Comparison of ENCODE assay signal across 17 cellular contexts in the genomic region with DNA sequence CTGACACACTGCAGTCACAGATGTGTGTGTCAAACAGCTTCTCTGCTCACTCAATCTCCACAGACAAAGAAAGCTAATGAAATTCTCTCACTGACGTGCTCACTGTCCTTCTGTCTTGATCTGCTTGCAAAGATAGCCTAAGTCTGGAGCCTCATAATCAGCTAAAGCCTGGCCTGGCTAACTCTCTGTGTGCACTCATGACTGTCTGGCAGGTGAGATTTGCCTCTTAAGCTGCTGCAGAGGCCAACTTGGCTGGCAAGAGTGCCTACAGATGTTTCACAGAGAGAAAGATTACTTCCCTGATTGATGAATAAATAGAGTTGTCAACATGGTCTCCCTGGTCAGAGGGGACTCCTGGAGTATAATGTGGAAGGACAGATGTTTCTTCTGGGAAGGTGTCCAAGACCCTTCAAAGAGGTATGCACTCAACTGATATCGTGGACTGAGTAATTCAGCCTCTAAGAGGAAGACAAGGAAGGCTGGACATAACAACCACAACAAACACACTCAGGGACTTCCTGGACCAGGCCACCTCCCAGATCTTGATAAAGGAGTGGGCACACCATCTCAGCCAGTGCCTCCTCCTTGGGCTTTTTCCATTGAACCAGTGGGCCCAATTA.
DNase-seq lines count a peak whose midpoint lies in the region; ATAC-seq, FAIRE-seq and TF ChIP-seq lines count a peak whose summit lies in the region.
"Had no signal": no experiment of that assay in that cellular context is flagged by ENCODE, and none has a peak within 500 bp of the region (broad histone marks: within the 10 kb centered on the region; RNA-seq: fewer than 3 reads in every experiment).

No MANE protein-coding gene starts in this region.

- no peak overlapping the region for H3K4me3 ChIP-seq in cardiac fibroblast (replicated peaks in 1 of 2; ENCODE audit: low read depth in 2 of 2, low read length in 2 of 2)
- no peak overlapping the region for H3K4me3 ChIP-seq in pancreas
- H3K4me3 ChIP-seq: colonic mucosa, HAP-1 had no signal

- no peaks in the 10 kb centered on the region for H3K36me3 ChIP-seq in pancreas
- H3K36me3 ChIP-seq: colonic mucosa, HAP-1 had no signal

- H3K27me3 ChIP-seq in pancreas: no peaks in the 10 kb centered on the region
- H3K27me3 ChIP-seq: colonic mucosa had no signal

- H3K27ac ChIP-seq in pancreas: no peak overlapping the region
- H3K27ac ChIP-seq: colonic mucosa had no signal

- no peak for FAIRE-seq in pancreas (lab: Jason Lieb, UNC)
- FAIRE-seq: endometrium had no signal

- ATAC-seq in left ventricle myocardium superior (peak; percentile 57), pancreas (peak in 3 of 4 donors; percentile 40 to 64 (median 61)), HG02938 (IDR thresholded peaks at IDR 0.05; ENCODE audit: unreplicated experiment) (no peak), GM21390 (IDR thresholded peaks at IDR 0.05; ENCODE audit: unreplicated experiment) (no peak)

- no peaks in the 10 kb centered on the region for H3K9me3 ChIP-seq in pancreas
- H3K9me3 ChIP-seq: colonic mucosa, HAP-1 had no signal

- WGBS in pancreas, 2 donors: 39 to 60% methylated on average over 2 of the region's 2 CpGs

- intact Hi-C loops in left ventricle myocardium superior (cut with micrococcal nuclease) (no loop called here), cardiac septum (cut with DNase I) (no loop called here), pancreas (cut with DNase I) (no loop called here)

- DNase-seq in left ventricle myocardium superior (no peak), cardiac septum (ENCODE audit: low spot score) (no peak), NCI-H446 treated with DMSO at 0.1 percent for 48 hours (lab: John Stamatoyannopoulos, UW) (peak; percentile 26), cardiac fibroblast (ENCODE audit: low read depth in 2 of 2) (peak; percentile 14 to 62), pancreas (no peak), germinal center (ENCODE audit: low spot score) (no peak)
- DNase-seq: activated CD4-positive, alpha-beta T cell treated with anti-CD3 and anti-CD28 coated beads for 48 hours; CD4-positive, alpha-beta T cell; colonic mucosa; DND-41; OCI-M1; SIG-M5; trophoblast cell had no signal

- H3K4me1 ChIP-seq in pancreas: peaks cover 0 to 7% (median 0%) of the 10 kb centered on the region in 3 donors
- H3K4me1 ChIP-seq: colonic mucosa had no signal

- TF ChIP-seq CTCF in cardiac fibroblast (IDR thresholded peaks at IDR 0.05; ENCODE audit: low read depth, low read length): no peak
- TF ChIP-seq CTCF in pancreas (IDR thresholded peaks at IDR 0.05): no peak

Comparison
In these comparisons a context has a peak if more than half of its experiments do, and no peak if none do; other contexts are left out.
1. ATAC-seq: peak in left ventricle myocardium superior (single experiment) and pancreas (3 of 4); none in HG02938 (single experiment) and GM21390 (single experiment).
2. DNase-seq: peak in NCI-H446 treated with DMSO at 0.1 percent for 48 hours (single experiment) and cardiac fibroblast (2 of 2); none in left ventricle myocardium superior (single experiment), cardiac septum (single experiment), pancreas (0 of 6) and germinal center (single experiment).